1 cellular context compared by ENCODE assay signal in the genomic region with DNA sequence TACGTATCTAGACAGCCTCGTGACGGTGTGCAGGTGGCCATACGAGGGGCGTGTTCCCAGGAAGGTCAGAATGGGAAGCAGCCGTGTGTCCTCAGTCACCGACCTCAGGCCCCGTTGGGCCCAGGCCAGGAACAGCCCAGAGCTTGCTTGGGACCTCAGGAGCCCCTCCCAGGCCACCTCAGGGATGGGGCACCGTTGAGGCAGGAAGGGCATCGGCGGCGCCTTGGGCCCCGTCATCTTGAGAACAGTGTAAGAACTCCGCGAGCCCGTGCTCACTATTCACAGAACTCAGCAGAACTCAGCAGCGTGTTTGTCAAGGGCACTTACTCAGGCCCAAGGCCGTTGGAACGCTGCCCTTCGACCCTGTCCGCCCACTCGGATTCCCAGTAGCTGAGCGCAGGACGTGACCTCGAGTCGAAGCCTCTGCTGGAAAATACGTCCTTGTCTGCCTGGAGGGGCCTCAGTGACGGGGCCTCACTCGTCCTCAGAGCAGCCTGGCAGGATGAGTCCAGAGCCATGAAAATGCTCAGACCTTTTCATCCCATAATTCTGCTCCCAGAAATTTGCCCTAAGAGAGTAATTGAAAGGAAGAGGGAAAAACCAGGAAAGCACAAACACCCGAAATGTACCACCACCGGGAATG.
A peak's percentile ranks its signal among the peaks of the same experiment; 100 is the strongest.
TF ChIP-seq lines count a peak whose summit lies in the region.

No MANE protein-coding gene starts in this region.

TF ChIP-seq in HepG2, 621 proteins besides CTCF, POLR2A, EP300 and RAD21 (continued from another document and continues in another):
- TF ChIP-seq AHDC1 (CRISPR knock-in tag; IDR thresholded peaks at IDR 0.05; ENCODE audit: borderline replicate concordance), result 0 out of 2 replicates have a peak, but pooled peaks have one; percentile 2
- no peak for TF ChIP-seq BHLHE40 (IDR thresholded peaks at IDR 0.05; ENCODE audit: low read length)
- TF ChIP-seq PHB2 (IDR thresholded peaks at IDR 0.05; ENCODE audit: partially characterized antibody), result no peak
- TF ChIP-seq NFE2L1 (CRISPR knock-in tag; IDR thresholded peaks at IDR 0.05; ENCODE audit: borderline replicate concordance), result no peak
- TF ChIP-seq RAD51 (IDR thresholded peaks at IDR 0.05; ENCODE audit: borderline replicate concordance), result no peak
- TF ChIP-seq ZNF674 (CRISPR knock-in tag; IDR thresholded peaks at IDR 0.05; ENCODE audit: low read depth), result no peak
- no peak for TF ChIP-seq PRMT3 (CRISPR knock-in tag; IDR thresholded peaks at IDR 0.05; ENCODE audit: borderline replicate concordance, low read depth)
- TF ChIP-seq ZBTB33 (CRISPR knock-in tag; IDR thresholded peaks at IDR 0.05), result peak; percentile 17; the same call in 1 of the 2 replicates
- TF ChIP-seq, protein P1, sequence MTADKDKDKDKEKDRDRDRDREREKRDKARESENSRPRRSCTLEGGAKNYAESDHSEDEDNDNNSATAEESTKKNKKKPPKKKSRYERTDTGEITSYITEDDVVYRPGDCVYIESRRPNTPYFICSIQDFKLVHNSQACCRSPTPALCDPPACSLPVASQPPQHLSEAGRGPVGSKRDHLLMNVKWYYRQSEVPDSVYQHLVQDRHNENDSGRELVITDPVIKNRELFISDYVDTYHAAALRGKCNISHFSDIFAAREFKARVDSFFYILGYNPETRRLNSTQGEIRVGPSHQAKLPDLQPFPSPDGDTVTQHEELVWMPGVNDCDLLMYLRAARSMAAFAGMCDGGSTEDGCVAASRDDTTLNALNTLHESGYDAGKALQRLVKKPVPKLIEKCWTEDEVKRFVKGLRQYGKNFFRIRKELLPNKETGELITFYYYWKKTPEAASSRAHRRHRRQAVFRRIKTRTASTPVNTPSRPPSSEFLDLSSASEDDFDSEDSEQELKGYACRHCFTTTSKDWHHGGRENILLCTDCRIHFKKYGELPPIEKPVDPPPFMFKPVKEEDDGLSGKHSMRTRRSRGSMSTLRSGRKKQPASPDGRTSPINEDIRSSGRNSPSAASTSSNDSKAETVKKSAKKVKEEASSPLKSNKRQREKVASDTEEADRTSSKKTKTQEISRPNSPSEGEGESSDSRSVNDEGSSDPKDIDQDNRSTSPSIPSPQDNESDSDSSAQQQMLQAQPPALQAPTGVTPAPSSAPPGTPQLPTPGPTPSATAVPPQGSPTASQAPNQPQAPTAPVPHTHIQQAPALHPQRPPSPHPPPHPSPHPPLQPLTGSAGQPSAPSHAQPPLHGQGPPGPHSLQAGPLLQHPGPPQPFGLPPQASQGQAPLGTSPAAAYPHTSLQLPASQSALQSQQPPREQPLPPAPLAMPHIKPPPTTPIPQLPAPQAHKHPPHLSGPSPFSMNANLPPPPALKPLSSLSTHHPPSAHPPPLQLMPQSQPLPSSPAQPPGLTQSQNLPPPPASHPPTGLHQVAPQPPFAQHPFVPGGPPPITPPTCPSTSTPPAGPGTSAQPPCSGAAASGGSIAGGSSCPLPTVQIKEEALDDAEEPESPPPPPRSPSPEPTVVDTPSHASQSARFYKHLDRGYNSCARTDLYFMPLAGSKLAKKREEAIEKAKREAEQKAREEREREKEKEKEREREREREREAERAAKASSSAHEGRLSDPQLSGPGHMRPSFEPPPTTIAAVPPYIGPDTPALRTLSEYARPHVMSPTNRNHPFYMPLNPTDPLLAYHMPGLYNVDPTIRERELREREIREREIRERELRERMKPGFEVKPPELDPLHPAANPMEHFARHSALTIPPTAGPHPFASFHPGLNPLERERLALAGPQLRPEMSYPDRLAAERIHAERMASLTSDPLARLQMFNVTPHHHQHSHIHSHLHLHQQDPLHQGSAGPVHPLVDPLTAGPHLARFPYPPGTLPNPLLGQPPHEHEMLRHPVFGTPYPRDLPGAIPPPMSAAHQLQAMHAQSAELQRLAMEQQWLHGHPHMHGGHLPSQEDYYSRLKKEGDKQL (CRISPR knock-in tag; IDR thresholded peaks at IDR 0.05; ENCODE audit: low read depth), result no peak
- 0 out of 2 replicates have a peak, but pooled peaks have one; percentile 53 for TF ChIP-seq ZNF740 (CRISPR knock-in tag; IDR thresholded peaks at IDR 0.05)
- no peak for TF ChIP-seq FOXM1 (CRISPR knock-in tag; IDR thresholded peaks at IDR 0.05)
- no peak for TF ChIP-seq BRCA1 (CRISPR knock-in tag; IDR thresholded peaks at IDR 0.05)
- peak; percentile 67; the same call in 1 of the 2 replicates for TF ChIP-seq SRY (CRISPR knock-in tag; IDR thresholded peaks at IDR 0.05)
- no peak for TF ChIP-seq CBX1 (IDR thresholded peaks at IDR 0.05; ENCODE audit: low read depth)
- peak; percentile 89 for TF ChIP-seq RXRB (CRISPR knock-in tag; IDR thresholded peaks at IDR 0.05; ENCODE audit: borderline replicate concordance)
- TF ChIP-seq, protein P2, sequence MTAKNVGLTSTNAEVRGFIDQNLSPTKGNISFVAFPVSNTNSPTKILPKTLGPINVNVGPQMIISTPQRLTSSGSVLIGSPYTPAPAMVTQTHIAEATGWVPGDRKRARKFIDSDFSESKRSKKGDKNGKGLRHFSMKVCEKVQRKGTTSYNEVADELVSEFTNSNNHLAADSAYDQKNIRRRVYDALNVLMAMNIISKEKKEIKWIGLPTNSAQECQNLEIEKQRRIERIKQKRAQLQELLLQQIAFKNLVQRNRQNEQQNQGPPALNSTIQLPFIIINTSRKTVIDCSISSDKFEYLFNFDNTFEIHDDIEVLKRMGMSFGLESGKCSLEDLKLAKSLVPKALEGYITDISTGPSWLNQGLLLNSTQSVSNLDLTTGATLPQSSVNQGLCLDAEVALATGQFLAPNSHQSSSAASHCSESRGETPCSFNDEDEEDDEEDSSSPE (CRISPR knock-in tag; IDR thresholded peaks at IDR 0.05), result peak; percentile 50; the same call in 1 of the 2 replicates
- TF ChIP-seq ZNF776 (CRISPR knock-in tag; IDR thresholded peaks at IDR 0.05), result no peak
- TF ChIP-seq, protein P3, sequence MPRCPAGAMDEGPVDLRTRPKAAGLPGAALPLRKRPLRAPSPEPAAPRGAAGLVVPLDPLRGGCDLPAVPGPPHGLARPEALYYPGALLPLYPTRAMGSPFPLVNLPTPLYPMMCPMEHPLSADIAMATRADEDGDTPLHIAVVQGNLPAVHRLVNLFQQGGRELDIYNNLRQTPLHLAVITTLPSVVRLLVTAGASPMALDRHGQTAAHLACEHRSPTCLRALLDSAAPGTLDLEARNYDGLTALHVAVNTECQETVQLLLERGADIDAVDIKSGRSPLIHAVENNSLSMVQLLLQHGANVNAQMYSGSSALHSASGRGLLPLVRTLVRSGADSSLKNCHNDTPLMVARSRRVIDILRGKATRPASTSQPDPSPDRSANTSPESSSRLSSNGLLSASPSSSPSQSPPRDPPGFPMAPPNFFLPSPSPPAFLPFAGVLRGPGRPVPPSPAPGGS (CRISPR knock-in tag; IDR thresholded peaks at IDR 0.05), result peak; percentile 84
- TF ChIP-seq CBFB (CRISPR knock-in tag; IDR thresholded peaks at IDR 0.05), result no peak
- TF ChIP-seq POLR2AphosphoS5 (IDR thresholded peaks at IDR 0.05; ENCODE audit: low read depth, low read length), result peak; percentile 61
- no peak for TF ChIP-seq ARID3A (IDR thresholded peaks at IDR 0.05; ENCODE audit: low read depth, low read length)
- no peak for TF ChIP-seq ZNF225 (CRISPR knock-in tag; IDR thresholded peaks at IDR 0.05)
- TF ChIP-seq ZNF224 (CRISPR knock-in tag; IDR thresholded peaks at IDR 0.05), result peak; percentile 68; the same call in 1 of the 2 replicates
- TF ChIP-seq ZNF468 (CRISPR knock-in tag; IDR thresholded peaks at IDR 0.05), result no peak
- no peak for TF ChIP-seq MAF1 (CRISPR knock-in tag; IDR thresholded peaks at IDR 0.05; ENCODE audit: borderline replicate concordance)
- TF ChIP-seq RXRA (CRISPR knock-in tag; IDR thresholded peaks at IDR 0.05), result peak; percentile 87; the same call in 1 of the 2 replicates
- TF ChIP-seq NCOA5 (CRISPR knock-in tag; IDR thresholded peaks at IDR 0.05), result no peak
- peak; percentile 76; the same call in 1 of the 2 replicates for TF ChIP-seq MIER3 (CRISPR knock-in tag; IDR thresholded peaks at IDR 0.05; ENCODE audit: borderline replicate concordance)
- no peak for TF ChIP-seq ZNF790 (CRISPR knock-in tag; IDR thresholded peaks at IDR 0.05; ENCODE audit: borderline replicate concordance)
- no peak for TF ChIP-seq ADNP (CRISPR knock-in tag; IDR thresholded peaks at IDR 0.05)
- peak; percentile 84 for TF ChIP-seq ZNF280D (CRISPR knock-in tag; IDR thresholded peaks at IDR 0.05)
- TF ChIP-seq ZNF264 (CRISPR knock-in tag; IDR thresholded peaks at IDR 0.05), result peak; percentile 98
- peak; percentile 78; the same call in 1 of the 2 replicates for TF ChIP-seq ZNF446 (CRISPR knock-in tag; IDR thresholded peaks at IDR 0.05)
- TF ChIP-seq XRCC5 (optimal IDR thresholded peaks at IDR 0.05; ENCODE audit: low read length), result no peak
